In the genomic region with DNA sequence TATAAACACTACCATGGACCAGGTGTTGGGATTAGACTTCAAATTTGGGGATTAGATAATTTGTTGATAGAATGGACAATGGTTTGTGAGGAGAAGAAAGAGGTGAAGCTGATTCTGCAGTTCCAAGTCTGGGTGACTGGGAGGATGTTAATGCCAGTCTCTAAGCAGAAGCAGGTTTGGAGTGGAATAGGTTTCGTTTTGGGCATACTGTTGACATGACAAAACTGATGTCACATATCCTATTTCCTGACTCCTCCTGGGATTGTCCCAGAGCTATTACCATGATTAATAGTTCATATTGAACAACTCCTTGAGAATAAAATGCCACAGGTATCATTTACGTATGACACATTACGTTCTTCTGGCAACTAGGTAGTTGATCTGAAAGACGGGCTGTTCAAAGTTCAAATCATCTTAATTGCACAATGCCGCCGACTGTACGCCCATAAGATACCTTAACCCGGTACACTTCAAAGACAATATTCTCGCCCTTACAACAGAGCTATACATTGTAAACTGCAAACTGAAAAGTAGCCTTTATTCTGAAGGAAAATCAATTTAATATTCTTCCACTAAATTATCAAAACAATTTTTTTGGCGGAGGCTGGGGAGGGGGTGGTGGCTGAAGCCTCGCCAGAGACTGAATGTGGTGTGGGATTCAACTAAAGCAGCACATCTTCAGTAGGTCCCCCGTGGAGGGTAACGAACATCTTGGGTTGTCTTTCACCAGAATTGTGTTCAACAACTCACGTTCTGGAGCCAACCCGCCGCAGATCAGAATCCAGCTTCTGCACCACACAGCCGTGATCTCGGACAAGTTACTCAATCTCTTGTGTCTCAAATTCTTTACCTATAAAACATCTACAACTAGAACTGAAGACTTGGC, we compare ENCODE assay signal across 8 cellular contexts. TPM values are rescaled to one million over a fixed set of nuclear protein-coding genes. Genes with fewer than 3 reads are reported as not detected.
DNase-seq lines count a peak whose midpoint lies in the region; ATAC-seq and TF ChIP-seq lines count a peak whose summit lies in the region.

No MANE protein-coding gene starts in this region.

- intact Hi-C loops in PC-3 (cut with micrococcal nuclease) = no loop called here

- H3K9me3 Mint-ChIP-seq in osteocyte (ENCODE audit: unreplicated experiment) = no peaks in the 10 kb centered on the region

- peaks cover 3% of the 10 kb centered on the region for H3K36me3 Mint-ChIP-seq in osteocyte (ENCODE audit: unreplicated experiment)

- H3K27me3 ChIP-seq in PC-3 (ENCODE audit: low read length) (no peaks in the 10 kb centered on the region), endocrine pancreas (ENCODE audit: control insufficient read depth, insufficient read depth, low read length) (no peaks in the 10 kb centered on the region)

- peak overlapping the region; percentile 100 for H3K27ac Mint-ChIP-seq in osteocyte (ENCODE audit: unreplicated experiment)

- H3K4me3 Mint-ChIP-seq in osteocyte (ENCODE audit: unreplicated experiment) = peak overlapping the region; percentile 100

- H3K27ac ChIP-seq in PC-3 (ENCODE audit: low read length) = peak overlapping the region; percentile 87

- peak overlapping the region; percentile 90 for H3K9ac ChIP-seq in PC-3 (ENCODE audit: low read length)
- H3K9ac ChIP-seq in endocrine pancreas (ENCODE audit: control insufficient read depth, insufficient read depth, low read length) = no peak overlapping the region

- DNase-seq in GM12865 (ENCODE audit: low read depth) = peak; percentile 8
- DNase-seq in PC-3 = peak; percentile 69
- no peak for DNase-seq in osteocyte (ENCODE audit: extremely low spot score, unreplicated experiment)
- DNase-seq in NCI-H1436 treated with DMSO at 0.1 percent for 48 hours (lab: John Stamatoyannopoulos, UW) = no peak
- DNase-seq in T1000 (lab: John Stamatoyannopoulos, UW) = no peak
- DNase-seq in NAMALWA (ENCODE audit: low spot score) = no peak
- DNase-seq in GF-D8 (lab: John Stamatoyannopoulos, UW) = no peak

- H3K4me1 ChIP-seq in PC-3 (ENCODE audit: insufficient read depth, low read length) (peaks cover 38% of the 10 kb centered on the region), endocrine pancreas (ENCODE audit: control insufficient read depth, insufficient read depth, low read length) (peaks cover 13% of the 10 kb centered on the region)

- POLR2A ChIA-PET in PC-3 (lab: Charles Lee; ENCODE audit: unreplicated experiment) = interaction anchor here (0.6 kb wide), 1 partner anchor 59 kb away, joined by 3 read pairs; no protein-coding TSS in a partner anchor

- no peaks in the 10 kb centered on the region for H3K9me3 ChIP-seq in PC-3 (ENCODE audit: low read length)
- no peaks in the 10 kb centered on the region for H3K9me3 ChIP-seq in endocrine pancreas (ENCODE audit: control insufficient read depth, low read length)

- no peaks in the 10 kb centered on the region for H3K27me3 Mint-ChIP-seq in osteocyte (ENCODE audit: unreplicated experiment)

- ATAC-seq in PC-3 = no peak

- no TSS peak for BruUV-seq in PC-3 (replicated peaks; lab: Mats Ljungman, UMichigan)

- H3F3A ChIP-seq in PC-3 (ENCODE audit: low read length, unreplicated experiment) = no peaks in the 10 kb centered on the region

- H3K4me3 ChIP-seq in GM12865 (ENCODE audit: low read depth, low read length) = peak overlapping the region; percentile 85
- peak overlapping the region; percentile 87 for H3K4me3 ChIP-seq in PC-3 (ENCODE audit: low read length)
- H3K4me3 ChIP-seq in endocrine pancreas (ENCODE audit: control insufficient read depth, insufficient read depth, low read length) = peak overlapping the region; percentile 80

- peak overlapping the region; percentile 92 for H3K4me2 ChIP-seq in PC-3 (ENCODE audit: low read length)

- H3K9me2 ChIP-seq in PC-3 (replicated peaks; ENCODE audit: low read length) = no peaks in the 10 kb centered on the region

- H3K36me3 ChIP-seq in PC-3 (ENCODE audit: low read depth, low read length) (no peaks in the 10 kb centered on the region; the same call in 1 of the 2 replicates), endocrine pancreas (ENCODE audit: control insufficient read depth, insufficient read depth, low read length) (no peaks in the 10 kb centered on the region)

- H3K79me2 ChIP-seq in PC-3 (ENCODE audit: low read length) = peaks cover 34% of the 10 kb centered on the region

- peaks cover 29% of the 10 kb centered on the region for H3K4me1 Mint-ChIP-seq in osteocyte (ENCODE audit: unreplicated experiment)

- peak overlapping the region; percentile 98 for H2AFZ ChIP-seq in PC-3 (ENCODE audit: low read length)

- TF ChIP-seq CTCF in GM12865 (IDR thresholded peaks at IDR 0.05; ENCODE audit: insufficient read depth, low read depth, low read length, missing control alignments) (no peak), PC-3 (conservative IDR thresholded peaks at IDR 0.05; ENCODE audit: low read depth, low read length) (no peak), osteocyte (IDR thresholded peaks at IDR 0.05) (no peak)

- H4K20me1 ChIP-seq in PC-3 (ENCODE audit: low read length) = peaks cover 29% of the 10 kb centered on the region

- CTCF ChIA-PET in PC-3 (lab: Charles Lee) = no interaction called here

RNA-seq across cellular contexts. Expression of a gene that starts 1.2 kb away (rescaled TPM):
- 61.3 and 86.8 TPM in 2 replicates for total RNA-seq in PC-3 (2014; rRNA removed)
- total RNA-seq in osteocyte = 83.0 and 84.8 TPM in 2 replicates

RNA-seq across cellular contexts. Expression of a gene that starts 11.6 kb away (rescaled TPM):
- total RNA-seq in PC-3 (2014; rRNA removed) (not detected in 2 replicates), osteocyte (1.8 and 2.7 TPM in 2 replicates)

Comparison
In these comparisons a context has a peak if more than half of its experiments do, and no peak if none do; other contexts are left out.
1. DNase-seq: peak in GM12865 (single experiment) and PC-3 (single experiment); none in osteocyte (single experiment), NCI-H1436 treated with DMSO at 0.1 percent for 48 hours (single experiment), T1000 (single experiment), NAMALWA (single experiment) and GF-D8 (single experiment).
2. Peak in every context shown above with its lines, with median percentiles within 50 percentile points of each other: H3K4me3 ChIP-seq.